In genomic region chr13:106426909-106427308, GRCh38 we compare ENCODE assay signal across 28 cellular contexts.
"Had no signal": no experiment of that assay in that cellular context is flagged by ENCODE, and none has a peak within 500 bp of the region (broad histone marks: within the 10 kb centered on the region; RNA-seq: fewer than 3 reads in every experiment).

No MANE protein-coding gene starts in this region.

- H3K4me1 ChIP-seq: ascending aorta, body of pancreas, Peyer's patch, SJCRH30 had no signal

- H3K36me3 ChIP-seq: ascending aorta, Peyer's patch, SJCRH30 had no signal

- ATAC-seq: activated naive CD4-positive, alpha-beta T cell treated with anti-CD3 and anti-CD28 coated beads, Interleukin-2, amount 50 U/mL, for 72 hours; activated naive CD8-positive, alpha-beta T cell treated with anti-CD3 and anti-CD28 coated beads, Interleukin-2, amount 50 U/mL, for 24 hours; activated T-cell treated with anti-CD3 and anti-CD28 coated beads, Interleukin-2, amount 50 U/mL, for 4 hours; body of pancreas had no signal

- H3K27ac ChIP-seq: ascending aorta, body of pancreas, Peyer's patch, RWPE1, SJCRH30, VCaP had no signal

- DNase-seq: activated CD4-positive, alpha-beta memory T cell treated with anti-CD3 and anti-CD28 coated beads for 36 hours; activated CD4-positive, alpha-beta T cell treated with anti-CD3 and anti-CD28 coated beads, Interleukin-2, amount 10 ng/mL, durations not matched to agents 7 days and 5 days; activated CD4-positive, CD25-positive, alpha-beta regulatory T cell; activated CD8-positive, alpha-beta memory T cell treated with anti-CD3 and anti-CD28 coated beads for 24 hours; activated effector memory CD4-positive, alpha-beta T cell treated with anti-CD3 and anti-CD28 coated beads, Interleukin-2, amount 50 U/mL, for 16 hours; activated naive CD4-positive, alpha-beta T cell treated with Interleukin-2 at 50 U/mL for 16 hours; activated naive CD8-positive, alpha-beta T cell treated with anti-CD3 and anti-CD28 coated beads, Interleukin-2, amount 50 U/mL, for 24 hours; activated T-cell treated with anti-CD3 and anti-CD28 coated beads, Interleukin-2, amount 50 U/mL, for 4 hours; amniotic stem cell; body of pancreas; central memory CD4-positive, alpha-beta T cell; NCI-H1105 treated with DMSO at 0.1 percent for 48 hours; NCI-H146; NCI-H2029; NCI-H2107; NCI-H446 treated with DMSO at 0.1 percent for 48 hours; NCI-H524 treated with DMSO at 0.1 percent for 48 hours; NCI-H774; NK-92 treated with Interleukin-12 subunit alpha and Interleukin-12 subunit beta, amount 100 ng/mL, for 24 hours; Peyer's patch; Right ventricle myocardium superior; SJCRH30; SK-N-SH; T-helper 1 cell had no signal

- H3K4me2 ChIP-seq: SK-N-SH had no signal

- H3K9ac ChIP-seq: SK-N-SH had no signal

- H3K27me3 ChIP-seq: ascending aorta, body of pancreas, Peyer's patch, SJCRH30 had no signal

- H3K9me3 ChIP-seq: ascending aorta, body of pancreas, Peyer's patch, SJCRH30, SK-N-SH had no signal

- H3K4me3 ChIP-seq: ascending aorta, body of pancreas, Peyer's patch, SJCRH30 had no signal
